ENCODE assay signal across 16 cellular contexts in the genomic region with DNA sequence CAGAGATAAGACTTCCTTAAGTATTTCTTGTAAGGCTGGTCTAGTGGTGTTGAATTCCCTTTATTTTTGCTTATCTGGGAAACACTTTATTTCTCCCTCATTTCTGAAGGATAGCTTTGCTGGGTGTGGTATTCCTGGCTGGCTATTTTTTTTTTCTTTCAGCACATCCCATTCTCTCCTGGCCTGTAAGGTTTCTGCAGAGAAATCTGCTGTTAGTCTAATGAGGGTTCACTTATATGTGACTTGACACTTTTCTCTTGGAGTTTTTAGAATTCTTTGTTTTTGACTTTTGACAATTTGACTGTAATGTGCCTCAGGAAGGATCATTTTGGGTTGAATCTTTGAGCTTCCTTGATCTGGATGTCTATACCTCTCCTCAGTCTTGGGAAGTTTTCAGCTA.
DNase-seq lines count a peak whose midpoint lies in the region; ATAC-seq, FAIRE-seq and TF ChIP-seq lines count a peak whose summit lies in the region.
"Had no signal": no experiment of that assay in that cellular context is flagged by ENCODE, and none has a peak within 500 bp of the region (broad histone marks: within the 10 kb centered on the region; RNA-seq: fewer than 3 reads in every experiment).

No MANE protein-coding gene starts in this region.

- POLR2A ChIA-PET in activated naive CD8-positive, alpha-beta T cell treated with anti-CD3 and anti-CD28 coated beads, Interleukin-2, amount 10 ng/mL, durations not matched to agents 7 days and 5 days (lab: Charles Lee) = interaction anchor here (0.8 kb wide), 1 partner anchor 30 kb away, joined by 4 read pairs; no protein-coding TSS in a partner anchor
- POLR2A ChIA-PET in HEK293 (lab: Yijun Ruan, JAX) (no interaction called here), GM12878 (lab: Charles Lee) (no interaction called here)

- CTCF ChIA-PET in HEK293 (lab: Yijun Ruan, JAX) = interaction anchor here (1.5 to 1.6 kb wide), 2 partner anchors 22 to 40 kb away, joined by 3 to 6 read pairs; no protein-coding TSS in a partner anchor
- CTCF ChIA-PET in GM12878 (lab: Yijun Ruan, JAX) = interaction anchor here (0.9 to 1.4 kb wide), 5 partner anchors 10 to 162 kb away, joined by 3 to 4 read pairs (median 3); no protein-coding TSS in a partner anchor

- H4K20me1 ChIP-seq in GM12878 (ENCODE audit: control insufficient read depth, insufficient read depth) = no peaks in the 10 kb centered on the region

- H3K9me3 ChIP-seq in HEK293 (ENCODE audit: control insufficient read depth, insufficient read depth, low read depth, low read length) (no peaks in the 10 kb centered on the region; the same call in 1 of the 2 replicates), GM12878 (replicated peaks; ENCODE audit: control insufficient read depth, insufficient read depth, low read length) (peaks cover 6% of the 10 kb centered on the region; the same call in 2 of the 3 replicates)
- H3K9me3 ChIP-seq: Caco-2, HAP-1 had no signal

- intact Hi-C loops in GM12878 (cut with micrococcal nuclease; ENCODE audit: unreplicated experiment) = no loop called here

- peak overlapping the region; percentile 33 for H3K27ac Mint-ChIP-seq in activated naive CD8-positive, alpha-beta T cell treated with anti-CD3 and anti-CD28 coated beads, Interleukin-2, amount 10 ng/mL, durations not matched to agents 7 days and 5 days
- no peak overlapping the region for H3K27ac Mint-ChIP-seq in activated naive CD8-positive, alpha-beta T cell treated with anti-CD3 and anti-CD28 coated beads, Interleukin-2, amount 50 U/mL, for 24 hours
- H3K27ac Mint-ChIP-seq: CD8-positive, alpha-beta T cell had no signal

- no peak for FAIRE-seq in GM12878 (lab: Jason Lieb, UNC)
- FAIRE-seq: GM12892, H54 had no signal

- H3K4me3 ChIP-seq in HEK293 (ENCODE audit: low read depth, low read length) (no peak overlapping the region), GM12878 (no peak overlapping the region)
- H3K4me3 ChIP-seq: HAP-1 had no signal

- DNase-seq in activated naive CD8-positive, alpha-beta T cell treated with anti-CD3 and anti-CD28 coated beads, Interleukin-2, amount 10 ng/mL, durations not matched to agents 7 days and 5 days = no peak
- DNase-seq in activated naive CD8-positive, alpha-beta T cell treated with anti-CD3 and anti-CD28 coated beads, Interleukin-2, amount 50 U/mL, for 24 hours = no peak
- DNase-seq in GM12878 (ENCODE audit: low read depth, low spot score) (no peak), SIG-M5 treated with dmso at 0.1 percent for 504 hours (lab: John Stamatoyannopoulos, UW; ENCODE audit: unreplicated experiment) (no peak)
- DNase-seq: C1 segment of cervical spinal cord; Caco-2; CD8-positive, alpha-beta T cell; DMS153; DMS79 treated with DMSO at 0.1 percent for 48 hours; GF-D8; GOT3 had no signal

- H3K9ac ChIP-seq in GM12878 (ENCODE audit: control insufficient read depth, insufficient read depth, low read length) = no peak overlapping the region

- TF ChIP-seq CTCF in HEK293 (tag by site-specific recombination; IDR thresholded peaks at IDR 0.05) (no peak), GM12878 (IDR thresholded peaks at IDR 0.05 in 2 of 3, conservative IDR thresholded peaks at IDR 0.05 in 1 of 3; ENCODE audit: control insufficient read depth in 2 of 3, extremely low read depth in 1 of 3, insufficient read depth in 1 of 3, low read depth in 3 of 3, low read length in 3 of 3) (no peak)

- in situ Hi-C loops in GM12878 (cut with MboI) = no loop called here

- H3K36me3 ChIP-seq in HEK293 (ENCODE audit: control insufficient read depth in 2 of 2, insufficient read depth in 1 of 2, low read length in 2 of 2) = no peaks in the 10 kb centered on the region
- peaks cover 4 to 5% of the 10 kb centered on the region in 2 experiments; a peak in 2 of 4 replicates for H3K36me3 ChIP-seq in GM12878 (ENCODE audit: control insufficient read depth in 2 of 2, insufficient read depth in 2 of 2, low read length in 1 of 2)
- H3K36me3 ChIP-seq: HAP-1 had no signal

- no peaks in the 10 kb centered on the region for H3K79me2 ChIP-seq in GM12878 (ENCODE audit: control insufficient read depth, insufficient read depth, low read length)

- H2AFZ ChIP-seq in GM12878 (ENCODE audit: control insufficient read depth, low read depth, low read length) = no peak overlapping the region

- peaks cover 21% of the 10 kb centered on the region for H3K4me1 Mint-ChIP-seq in activated naive CD8-positive, alpha-beta T cell treated with anti-CD3 and anti-CD28 coated beads, Interleukin-2, amount 10 ng/mL, durations not matched to agents 7 days and 5 days
- peaks cover 17% of the 10 kb centered on the region for H3K4me1 Mint-ChIP-seq in activated naive CD8-positive, alpha-beta T cell treated with anti-CD3 and anti-CD28 coated beads, Interleukin-2, amount 50 U/mL, for 24 hours

- H3K27me3 Mint-ChIP-seq in activated naive CD8-positive, alpha-beta T cell treated with anti-CD3 and anti-CD28 coated beads, Interleukin-2, amount 10 ng/mL, durations not matched to agents 7 days and 5 days = no peaks in the 10 kb centered on the region
- H3K27me3 Mint-ChIP-seq in activated naive CD8-positive, alpha-beta T cell treated with anti-CD3 and anti-CD28 coated beads, Interleukin-2, amount 50 U/mL, for 24 hours = no peaks in the 10 kb centered on the region

- TF ChIP-seq RAD21 in GM12878 (IDR thresholded peaks at IDR 0.05; ENCODE audit: insufficient read depth, low read depth, low read length) = no peak

- H3K27ac ChIP-seq in HEK293 (ENCODE audit: extremely low read depth, low read depth, low read length) = no peak overlapping the region
- H3K27ac ChIP-seq in GM12878 (ENCODE audit: control insufficient read depth, insufficient read depth) = no peak overlapping the region

- H3K36me3 Mint-ChIP-seq in activated naive CD8-positive, alpha-beta T cell treated with anti-CD3 and anti-CD28 coated beads, Interleukin-2, amount 10 ng/mL, durations not matched to agents 7 days and 5 days = peaks cover 41% of the 10 kb centered on the region
- peaks cover 15% of the 10 kb centered on the region for H3K36me3 Mint-ChIP-seq in activated naive CD8-positive, alpha-beta T cell treated with anti-CD3 and anti-CD28 coated beads, Interleukin-2, amount 50 U/mL, for 24 hours (ENCODE audit: low read depth)

- H3K4me1 ChIP-seq in HEK293 (ENCODE audit: control insufficient read depth, insufficient read depth, low read length) (no peaks in the 10 kb centered on the region), GM12878 (ENCODE audit: control insufficient read depth, insufficient read depth, low read length) (peaks cover 7% of the 10 kb centered on the region)
- H3K4me1 ChIP-seq: HAP-1 had no signal

- H3K9me3 Mint-ChIP-seq in activated naive CD8-positive, alpha-beta T cell treated with anti-CD3 and anti-CD28 coated beads, Interleukin-2, amount 10 ng/mL, durations not matched to agents 7 days and 5 days = peaks cover 10% of the 10 kb centered on the region
- H3K9me3 Mint-ChIP-seq in activated naive CD8-positive, alpha-beta T cell treated with anti-CD3 and anti-CD28 coated beads, Interleukin-2, amount 50 U/mL, for 24 hours = peaks cover 28% of the 10 kb centered on the region

- H3K27me3 ChIP-seq in GM12878 (replicated peaks in 1 of 2; ENCODE audit: control insufficient read depth in 2 of 2, insufficient read depth in 2 of 2, low read length in 1 of 2) = no peaks in the 10 kb centered on the region

- no peak for ATAC-seq in activated naive CD8-positive, alpha-beta T cell treated with anti-CD3 and anti-CD28 coated beads, Interleukin-2, amount 10 ng/mL, durations not matched to agents 7 days and 5 days (ENCODE audit: low read depth)
- no peak for ATAC-seq in activated naive CD8-positive, alpha-beta T cell treated with anti-CD3 and anti-CD28 coated beads, Interleukin-2, amount 50 U/mL, for 24 hours
- ATAC-seq in GM12878 (no peak), HG03135 (IDR thresholded peaks at IDR 0.05; ENCODE audit: unreplicated experiment) (no peak)
- ATAC-seq: CD8-positive, alpha-beta T cell had no signal

- H3K4me3 Mint-ChIP-seq in activated naive CD8-positive, alpha-beta T cell treated with anti-CD3 and anti-CD28 coated beads, Interleukin-2, amount 10 ng/mL, durations not matched to agents 7 days and 5 days = no peak overlapping the region
- no peak overlapping the region for H3K4me3 Mint-ChIP-seq in activated naive CD8-positive, alpha-beta T cell treated with anti-CD3 and anti-CD28 coated beads, Interleukin-2, amount 50 U/mL, for 24 hours
- H3K4me3 Mint-ChIP-seq: CD8-positive, alpha-beta T cell had no signal

- TF ChIP-seq POLR2A in GM12878 (IDR thresholded peaks at IDR 0.05; ENCODE audit: low read depth, low read length) = no peak

- TF ChIP-seq EP300 in GM12878 (IDR thresholded peaks at IDR 0.05; ENCODE audit: borderline replicate concordance in 1 of 2, control insufficient read depth in 1 of 2, low read depth in 2 of 2, low read length in 2 of 2) = no peak

- SMC1A ChIA-PET in GM12878 (lab: Charles Lee; ENCODE audit: uncharacterized antibody, unreplicated experiment) = interaction anchor here (1.2 to 3.1 kb wide), 5 partner anchors 12 to 94 kb away, joined by 3 to 9 read pairs (median 4); no protein-coding TSS in a partner anchor

- TSS peak; percentile 24 for BruUV-seq in GM12878 (replicated peaks; lab: Mats Ljungman, UMichigan)

- no peak overlapping the region for H3K4me2 ChIP-seq in GM12878 (ENCODE audit: control insufficient read depth, insufficient read depth)

- RAD21 ChIA-PET in GM12878 (lab: Charles Lee; ENCODE audit: unreplicated experiment) = interaction anchor here (0.7 kb wide), 1 partner anchor 95 kb away, joined by 3 read pairs; no protein-coding TSS in a partner anchor

TF ChIP-seq in HEK293, 187 proteins besides CTCF, POLR2A, EP300 and RAD21:
- no peak for TF ChIP-seq KLF8 (tag by site-specific recombination; IDR thresholded peaks at IDR 0.05)
- TF ChIP-seq ZNF791 (tag by site-specific recombination; IDR thresholded peaks at IDR 0.05) = peak; percentile 76
TF ChIP-seq in HEK293: peak in this region for 1.

TF ChIP-seq in GM12878, 131 proteins besides CTCF, POLR2A, EP300 and RAD21:
- TF ChIP-seq ATF2 (IDR thresholded peaks at IDR 0.05; ENCODE audit: low read length) = no peak
- TF ChIP-seq CBX5 (IDR thresholded peaks at IDR 0.05; ENCODE audit: low read depth) = 0 out of 2 replicates have a peak, but pooled peaks have one; percentile 39
TF ChIP-seq in GM12878: peak in this region for 1.
